Comparison of ENCODE assay signal across 25 cellular contexts in the genomic region with DNA sequence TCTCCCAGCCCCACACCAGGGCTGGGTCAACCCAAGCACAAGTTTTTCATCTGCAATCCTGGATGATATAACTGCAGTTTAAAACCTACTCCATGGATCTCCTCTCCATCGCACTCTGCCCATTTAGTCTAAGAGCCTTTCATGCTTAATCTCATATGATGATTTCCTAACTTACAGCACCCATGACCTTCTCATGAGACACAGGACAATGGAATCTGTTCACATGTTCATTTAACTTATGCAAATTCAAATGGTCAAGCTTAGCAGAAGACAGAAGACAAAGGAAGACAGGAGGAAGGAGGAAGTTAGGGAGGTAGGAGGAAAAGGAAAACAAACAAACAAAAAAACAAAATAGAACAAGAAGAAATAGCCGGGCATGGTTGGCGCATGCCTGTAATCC.
DNase-seq lines count a peak whose midpoint lies in the region; TF ChIP-seq lines count a peak whose summit lies in the region.
"Had no signal": no experiment of that assay in that cellular context is flagged by ENCODE, and none has a peak within 500 bp of the region (broad histone marks: within the 10 kb centered on the region; RNA-seq: fewer than 3 reads in every experiment).

No MANE protein-coding gene starts in this region.

- peaks cover 93% of the 10 kb centered on the region for H3K4me1 ChIP-seq in BLaER1
- H3K4me1 ChIP-seq in CD4-positive, alpha-beta memory T cell (ENCODE audit: insufficient read depth, low read length): peaks cover 68% of the 10 kb centered on the region
- peaks cover 23 to 24% of the 10 kb centered on the region in 2 experiments for H3K4me1 ChIP-seq in trophoblast cell (ENCODE audit: control insufficient read depth in 1 of 2, insufficient read depth in 2 of 2, low read length in 2 of 2)

- no peak overlapping the region for H2BK12ac ChIP-seq in trophoblast cell (ENCODE audit: low read length)

- H3K9me3 Mint-ChIP-seq in CD4-positive, alpha-beta memory T cell: no peaks in the 10 kb centered on the region
- H3K9me3 Mint-ChIP-seq in immature natural killer cell: peaks cover 0 to 2% (median 0%) of the 10 kb centered on the region in 6 donors
- H3K9me3 Mint-ChIP-seq: brain had no signal

- peaks cover 6% of the 10 kb centered on the region for H3K79me1 ChIP-seq in trophoblast cell (ENCODE audit: low read length)

- H3K79me2 ChIP-seq in trophoblast cell (ENCODE audit: control insufficient read depth, insufficient read depth, low read length, poor library complexity): peaks cover 2% of the 10 kb centered on the region

- H2BK120ac ChIP-seq in trophoblast cell (ENCODE audit: insufficient read depth, low read length, poor library complexity): no peak overlapping the region

- no peak overlapping the region for H2AFZ ChIP-seq in trophoblast cell (ENCODE audit: insufficient read depth, low read length, poor library complexity)

- POLR2A ChIA-PET in CD4-positive, alpha-beta memory T cell (lab: Charles Lee; ENCODE audit: partially characterized antibody): interaction anchor here (1.2 to 9.4 kb wide), 3 partner anchors 8 to 53 kb away, joined by 3 to 148 read pairs (median 3); no protein-coding TSS in a partner anchor
- POLR2A ChIA-PET in RWPE1 (lab: Yijun Ruan, JAX; ENCODE audit: low non-redundant PET): interaction anchor here (0.7 kb wide), 1 partner anchor 94 kb away, joined by 4 read pairs; no protein-coding TSS in a partner anchor

- H4K91ac ChIP-seq in trophoblast cell (ENCODE audit: low read depth, low read length): no peak overlapping the region

- no peak overlapping the region for H2AK5ac ChIP-seq in trophoblast cell (ENCODE audit: low read length)

- peak overlapping the region in 4 of 7 donors; percentile 27 to 89 (median 66) for H3K27ac Mint-ChIP-seq in CD4-positive, alpha-beta memory T cell
- peak overlapping the region in 5 of 6 donors; percentile 18 to 76 (median 68) for H3K27ac Mint-ChIP-seq in immature natural killer cell

- H3K9me3 ChIP-seq in BLaER1: no peaks in the 10 kb centered on the region
- H3K9me3 ChIP-seq in CD4-positive, alpha-beta memory T cell (ENCODE audit: control insufficient read depth in 1 of 2, low read length in 2 of 2): no peaks in the 10 kb centered on the region
- no peaks in the 10 kb centered on the region for H3K9me3 ChIP-seq in trophoblast cell (ENCODE audit: insufficient read depth, low read depth, low read length)
- H3K9me3 ChIP-seq: adrenal gland, heart right ventricle, SK-N-SH, thoracic aorta had no signal

- intact Hi-C loops in CD4-positive, alpha-beta memory T cell (cut with micrococcal nuclease): no loop called here

- H3K36me3 ChIP-seq in BLaER1 (peaks cover 36% of the 10 kb centered on the region), trophoblast cell (ENCODE audit: control insufficient read depth in 1 of 2, insufficient read depth in 2 of 2, low read length in 2 of 2) (peaks cover 0 to 2% of the 10 kb centered on the region in 2 experiments)
- H3K36me3 ChIP-seq in CD4-positive, alpha-beta memory T cell (ENCODE audit: insufficient read depth, low read length): peaks cover 5% of the 10 kb centered on the region
- H3K36me3 ChIP-seq: adrenal gland, thoracic aorta had no signal

- no peak overlapping the region for H2BK5ac ChIP-seq in trophoblast cell (ENCODE audit: low read depth, low read length, poor library complexity)

- DNase-seq in CD4-positive, alpha-beta memory T cell: no peak
- DNase-seq in RWPE1 (ENCODE audit: low spot score): no peak
- no peak for DNase-seq in immature natural killer cell
- no peak for DNase-seq in SW 1271 (lab: John Stamatoyannopoulos, UW)
- no peak for DNase-seq in NCI-H1105 (lab: John Stamatoyannopoulos, UW)
- DNase-seq in trophoblast cell: no peak
- DNase-seq: activated CD4-positive, alpha-beta T cell treated with anti-CD3 and anti-CD28 coated beads, Interleukin-2, amount 50 U/mL, for 1 hour; activated CD8-positive, alpha-beta memory T cell treated with anti-CD3 and anti-CD28 coated beads, Interleukin-2, amount 50 U/mL, for 48 hours; activated effector memory CD4-positive, alpha-beta T cell treated with Interleukin-2 at 50 U/mL for 16 hours; GF-D8; heart right ventricle; left cardiac atrium; mesenchymal stem cell; NCI-H187 treated with DMSO at 0.1 percent for 48 hours; NCI-H526; retina; SK-N-SH; stimulated activated CD4-positive, alpha-beta T cell treated with anti-CD3 and anti-CD28 coated beads, Interleukin-2, amount 100 ng/mL, for 48 hours; stimulated activated naive CD4-positive, alpha-beta T cell had no signal

- no peak overlapping the region for H4K8ac ChIP-seq in trophoblast cell (ENCODE audit: low read depth, low read length)

- no peak overlapping the region for H3K23ac ChIP-seq in trophoblast cell (ENCODE audit: low read length)

- no peaks in the 10 kb centered on the region for H3K27me3 Mint-ChIP-seq in CD4-positive, alpha-beta memory T cell
- H3K27me3 Mint-ChIP-seq in immature natural killer cell (ENCODE audit: low read depth in 3 of 3): peaks cover 0 to 4% (median 0%) of the 10 kb centered on the region in 3 donors

- H3K4me1 Mint-ChIP-seq in CD4-positive, alpha-beta memory T cell: peaks cover 46 to 83% (median 67%) of the 10 kb centered on the region in 4 donors
- H3K4me1 Mint-ChIP-seq in immature natural killer cell: peaks cover 63 to 70% of the 10 kb centered on the region in 2 donors

- H3K4me2 ChIP-seq in BLaER1: peak overlapping the region; percentile 82
- no peak overlapping the region for H3K4me2 ChIP-seq in trophoblast cell (ENCODE audit: low read length)
- H3K4me2 ChIP-seq: SK-N-SH had no signal

- H3K18ac ChIP-seq in trophoblast cell (ENCODE audit: low read length): no peak overlapping the region

- H3K27ac ChIP-seq in BLaER1 (peak overlapping the region; percentile 57), RWPE1 (peak overlapping the region; percentile 76), trophoblast cell (ENCODE audit: low read depth, low read length) (no peak overlapping the region)
- H3K27ac ChIP-seq in CD4-positive, alpha-beta memory T cell (ENCODE audit: low read depth, low read length): no peak overlapping the region
- H3K27ac ChIP-seq: adrenal gland, epithelial cell of prostate, heart right ventricle, thoracic aorta, VCaP had no signal

- no peak overlapping the region for H3K4ac ChIP-seq in trophoblast cell (ENCODE audit: low read depth, low read length)

- H4K20me1 ChIP-seq in BLaER1: peaks cover 84% of the 10 kb centered on the region

- H3K27me3 ChIP-seq in BLaER1 (no peaks in the 10 kb centered on the region), trophoblast cell (ENCODE audit: insufficient read depth, low read length) (no peaks in the 10 kb centered on the region)
- no peaks in the 10 kb centered on the region for H3K27me3 ChIP-seq in CD4-positive, alpha-beta memory T cell (ENCODE audit: insufficient read depth, low read length)
- H3K27me3 ChIP-seq: adrenal gland, heart right ventricle had no signal

- no CpG with 5 or more reads among the region's 3 CpGs for WGBS in trophoblast cell (ENCODE audit: extremely low coverage, insufficient coverage, insufficient read length)

- no peak overlapping the region for H4K12ac ChIP-seq in trophoblast cell (ENCODE audit: low read depth, low read length)

- no peak overlapping the region for H3K4me3 Mint-ChIP-seq in CD4-positive, alpha-beta memory T cell
- H3K4me3 Mint-ChIP-seq in immature natural killer cell: no peak overlapping the region
- H3K4me3 Mint-ChIP-seq: brain had no signal

- H3K9ac ChIP-seq in BLaER1 (0 out of 2 replicates have a peak overlapping the region, but pooled peaks have one; percentile 16), trophoblast cell (ENCODE audit: low read length) (no peak overlapping the region)
- H3K9ac ChIP-seq: SK-N-SH had no signal

- peaks cover 3 to 9% of the 10 kb centered on the region in 2 donors for H3K36me3 Mint-ChIP-seq in CD4-positive, alpha-beta memory T cell
- no peaks in the 10 kb centered on the region for H3K36me3 Mint-ChIP-seq in immature natural killer cell

- H3K14ac ChIP-seq in trophoblast cell (ENCODE audit: low read length): no peak overlapping the region

- no peak for TF ChIP-seq CTCF in RWPE1 (conservative IDR thresholded peaks at IDR 0.05; ENCODE audit: low read depth)

- H3K4me3 ChIP-seq in BLaER1 (no peak overlapping the region), trophoblast cell (ENCODE audit: low read depth, low read length) (no peak overlapping the region)
- no peak overlapping the region for H3K4me3 ChIP-seq in CD4-positive, alpha-beta memory T cell (ENCODE audit: low read length in 2 of 2)
- H3K4me3 ChIP-seq: adrenal gland, heart right ventricle, thoracic aorta had no signal

- CTCF ChIA-PET in CD4-positive, alpha-beta memory T cell (lab: Charles Lee; ENCODE audit: partially characterized antibody): interaction anchor here (1.3 to 4.8 kb wide), 5 partner anchors 13 to 49 kb away, joined by 3 to 63 read pairs (median 8); no protein-coding TSS in a partner anchor
- CTCF ChIA-PET in RWPE1 (lab: Yijun Ruan, JAX): interaction anchor here (0.6 kb wide), 1 partner anchor 51 kb away, joined by 5 read pairs; no protein-coding TSS in a partner anchor

Comparison
In these comparisons a context has a peak if more than half of its experiments do, and no peak if none do; other contexts are left out.
1. H3K27ac ChIP-seq: peak in BLaER1 (single experiment) and RWPE1 (single experiment); none in CD4-positive, alpha-beta memory T cell (single experiment) and trophoblast cell (single experiment).